In genomic region chr3:20935791-20936190, GRCh38 we compare ENCODE assay signal across 2 cellular contexts.
TF ChIP-seq lines count a peak whose summit lies in the region.

No MANE protein-coding gene starts in this region.

TF ChIP-seq in SK-N-SH treated with all-trans-retinoic acid at 6 μM for 48 hours, 23 proteins besides CTCF, POLR2A, EP300 and RAD21 (continued from another document):
- no peak for TF ChIP-seq POU6F1 (CRISPR knock-in tag; IDR thresholded peaks at IDR 0.05; ENCODE audit: borderline replicate concordance, low read depth)
- no peak for TF ChIP-seq GLIS3 (CRISPR knock-in tag; IDR thresholded peaks at IDR 0.05)
- no peak for TF ChIP-seq ZNF70 (CRISPR knock-in tag; IDR thresholded peaks at IDR 0.05)
- TF ChIP-seq OSR1 (CRISPR knock-in tag; IDR thresholded peaks at IDR 0.05) = no peak
- TF ChIP-seq PATZ1 (CRISPR knock-in tag; IDR thresholded peaks at IDR 0.05; ENCODE audit: borderline replicate concordance) = no peak
- TF ChIP-seq TOX (CRISPR knock-in tag; IDR thresholded peaks at IDR 0.05; ENCODE audit: borderline replicate concordance) = no peak
- no peak for TF ChIP-seq RARB (CRISPR knock-in tag; IDR thresholded peaks at IDR 0.05)

TF ChIP-seq in SK-N-SH, 30 proteins besides CTCF, POLR2A, EP300 and RAD21 (continued from another document):
- TF ChIP-seq ZBTB33 (IDR thresholded peaks at IDR 0.05; ENCODE audit: borderline replicate concordance, low read depth) = no peak
- TF ChIP-seq TAF1 (IDR thresholded peaks at IDR 0.05; ENCODE audit: borderline replicate concordance, low read depth, low read length) = no peak
- no peak for TF ChIP-seq GATA2 (CRISPR knock-in tag; IDR thresholded peaks at IDR 0.05)
- TF ChIP-seq EZH2phosphoT487 (IDR thresholded peaks at IDR 0.05; ENCODE audit: borderline replicate concordance, low read depth) = no peak
- no peak for TF ChIP-seq FOXM1 (IDR thresholded peaks at IDR 0.05; ENCODE audit: low read depth)
- no peak for TF ChIP-seq POLR2AphosphoS5 (IDR thresholded peaks at IDR 0.05; ENCODE audit: low read depth, low read length)
- no peak for TF ChIP-seq RXRA (IDR thresholded peaks at IDR 0.05; ENCODE audit: borderline replicate concordance, low read depth)
